Comparison of ENCODE assay signal across 10 cellular contexts in genomic region chr21:31335957-31336738, GRCh38. TPM values are rescaled to one million over a fixed set of nuclear protein-coding genes. Genes with fewer than 3 reads are reported as not detected.
DNase-seq lines count a peak whose midpoint lies in the region; ATAC-seq, FAIRE-seq and TF ChIP-seq lines count a peak whose summit lies in the region.
"Had no signal": no experiment of that assay in that cellular context is flagged by ENCODE, and none has a peak within 500 bp of the region (broad histone marks: within the 10 kb centered on the region; RNA-seq: fewer than 3 reads in every experiment).

No MANE protein-coding gene starts in this region.

- SMC1A ChIA-PET in GM12878 (lab: Charles Lee; ENCODE audit: uncharacterized antibody, unreplicated experiment), result interaction anchor here (0.6 to 1.1 kb wide), 3 partner anchors 95 to 245 kb away, joined by 3 to 5 read pairs (median 4); no protein-coding TSS in a partner anchor

- RAD21 ChIA-PET in GM12878 (lab: Charles Lee; ENCODE audit: unreplicated experiment), result no interaction called here

- no peak overlapping the region for H3K27ac ChIP-seq in GM12878 (ENCODE audit: control insufficient read depth, insufficient read depth)
- H3K27ac ChIP-seq: upper lobe of left lung had no signal

- in situ Hi-C loops in GM12878 (cut with MboI), result no loop called here

- H3K9me3 ChIP-seq in GM12878 (replicated peaks; ENCODE audit: control insufficient read depth, insufficient read depth, low read length) (no peaks in the 10 kb centered on the region), BE2C (no peaks in the 10 kb centered on the region)
- H3K9me3 ChIP-seq: upper lobe of left lung had no signal

- no peaks in the 10 kb centered on the region for H3K27me3 ChIP-seq in GM12878 (replicated peaks in 1 of 2; ENCODE audit: control insufficient read depth in 2 of 2, insufficient read depth in 2 of 2, low read length in 1 of 2)
- no peaks in the 10 kb centered on the region for H3K27me3 ChIP-seq in BE2C
- H3K27me3 ChIP-seq: upper lobe of left lung had no signal

- no peaks in the 10 kb centered on the region for H4K20me1 ChIP-seq in GM12878 (ENCODE audit: control insufficient read depth, insufficient read depth)

- no peak overlapping the region for H3K4me2 ChIP-seq in GM12878 (ENCODE audit: control insufficient read depth, insufficient read depth)

- POLR2A ChIA-PET in GM12878 (lab: Charles Lee), result interaction anchor here (0.7 kb wide), 1 partner anchor 34 kb away, joined by 4 read pairs; no protein-coding TSS in a partner anchor

- H3K36me3 ChIP-seq in GM12878 (ENCODE audit: control insufficient read depth in 2 of 2, insufficient read depth in 2 of 2, low read length in 1 of 2), result no peaks in the 10 kb centered on the region
- H3K36me3 ChIP-seq in BE2C, result no peaks in the 10 kb centered on the region
- H3K36me3 ChIP-seq: upper lobe of left lung had no signal

- H3K9ac ChIP-seq in GM12878 (ENCODE audit: control insufficient read depth, insufficient read depth, low read length), result no peak overlapping the region

- WGBS in GM12878 (ENCODE audit: insufficient coverage, insufficient replicate concordance, low lambda C conversion rate, missing lambda C conversion rate), result 36% methylated on average over 12 of the region's 12 CpGs

- intact Hi-C loops in GM12878 (cut with micrococcal nuclease; ENCODE audit: unreplicated experiment), result no loop called here

- H3K4me3 ChIP-seq in GM12878 (no peak overlapping the region), BE2C (ENCODE audit: low read depth, low read length) (no peak overlapping the region)
- H3K4me3 ChIP-seq: upper lobe of left lung had no signal

- DNase-seq in Daoy (ENCODE audit: low read depth) (peak; percentile 94), HS-5 (ENCODE audit: low read depth) (peak; percentile 89), GM12878 (ENCODE audit: low read depth, low spot score) (no peak), midbrain (lab: John Stamatoyannopoulos, UW) (peak; percentile 23), BE2C (no peak), SKM-1 (lab: John Stamatoyannopoulos, UW; ENCODE audit: unreplicated experiment) (no peak)
- DNase-seq: naive B cell had no signal

- H3K79me2 ChIP-seq in GM12878 (ENCODE audit: control insufficient read depth, insufficient read depth, low read length), result no peaks in the 10 kb centered on the region

- FAIRE-seq in GM12878 (lab: Jason Lieb, UNC), result no peak

- ATAC-seq in GM12878 (peak; percentile 70), GM18861 (IDR thresholded peaks at IDR 0.05; ENCODE audit: unreplicated experiment) (no peak), GM18909 (IDR thresholded peaks at IDR 0.05; ENCODE audit: poor library complexity, unreplicated experiment) (no peak)

- no TSS peak for BruUV-seq in GM12878 (replicated peaks; lab: Mats Ljungman, UMichigan)

- no peak for TF ChIP-seq EP300 in GM12878 (IDR thresholded peaks at IDR 0.05; ENCODE audit: borderline replicate concordance in 1 of 2, control insufficient read depth in 1 of 2, low read depth in 2 of 2, low read length in 2 of 2)

- H3K4me1 ChIP-seq in GM12878 (ENCODE audit: control insufficient read depth, insufficient read depth, low read length) (no peaks in the 10 kb centered on the region), BE2C (no peaks in the 10 kb centered on the region)
- H3K4me1 ChIP-seq: upper lobe of left lung had no signal

- TF ChIP-seq CTCF in GM12878 (IDR thresholded peaks at IDR 0.05 in 2 of 3, conservative IDR thresholded peaks at IDR 0.05 in 1 of 3; ENCODE audit: control insufficient read depth in 2 of 3, extremely low read depth in 1 of 3, insufficient read depth in 1 of 3, low read depth in 3 of 3, low read length in 3 of 3), result no peak
- no peak for TF ChIP-seq CTCF in BE2C (IDR thresholded peaks at IDR 0.05; ENCODE audit: low read depth, low read length)

- no peak for TF ChIP-seq POLR2A in GM12878 (IDR thresholded peaks at IDR 0.05; ENCODE audit: low read depth, low read length)

- no peak for TF ChIP-seq RAD21 in GM12878 (IDR thresholded peaks at IDR 0.05; ENCODE audit: insufficient read depth, low read depth, low read length)

- CTCF ChIA-PET in GM12878 (lab: Yijun Ruan, JAX), result interaction anchor here (0.6 kb wide), 1 partner anchor 136 kb away, joined by 3 read pairs; no protein-coding TSS in a partner anchor

- H2AFZ ChIP-seq in GM12878 (ENCODE audit: control insufficient read depth, low read depth, low read length), result no peak overlapping the region

TF ChIP-seq in GM12878, 131 proteins besides CTCF, POLR2A, EP300 and RAD21:
- TF ChIP-seq ATF3 (IDR thresholded peaks at IDR 0.05; ENCODE audit: borderline replicate concordance, extremely low read depth, low read depth, low read length), result no peak
- TF ChIP-seq, protein P1, sequence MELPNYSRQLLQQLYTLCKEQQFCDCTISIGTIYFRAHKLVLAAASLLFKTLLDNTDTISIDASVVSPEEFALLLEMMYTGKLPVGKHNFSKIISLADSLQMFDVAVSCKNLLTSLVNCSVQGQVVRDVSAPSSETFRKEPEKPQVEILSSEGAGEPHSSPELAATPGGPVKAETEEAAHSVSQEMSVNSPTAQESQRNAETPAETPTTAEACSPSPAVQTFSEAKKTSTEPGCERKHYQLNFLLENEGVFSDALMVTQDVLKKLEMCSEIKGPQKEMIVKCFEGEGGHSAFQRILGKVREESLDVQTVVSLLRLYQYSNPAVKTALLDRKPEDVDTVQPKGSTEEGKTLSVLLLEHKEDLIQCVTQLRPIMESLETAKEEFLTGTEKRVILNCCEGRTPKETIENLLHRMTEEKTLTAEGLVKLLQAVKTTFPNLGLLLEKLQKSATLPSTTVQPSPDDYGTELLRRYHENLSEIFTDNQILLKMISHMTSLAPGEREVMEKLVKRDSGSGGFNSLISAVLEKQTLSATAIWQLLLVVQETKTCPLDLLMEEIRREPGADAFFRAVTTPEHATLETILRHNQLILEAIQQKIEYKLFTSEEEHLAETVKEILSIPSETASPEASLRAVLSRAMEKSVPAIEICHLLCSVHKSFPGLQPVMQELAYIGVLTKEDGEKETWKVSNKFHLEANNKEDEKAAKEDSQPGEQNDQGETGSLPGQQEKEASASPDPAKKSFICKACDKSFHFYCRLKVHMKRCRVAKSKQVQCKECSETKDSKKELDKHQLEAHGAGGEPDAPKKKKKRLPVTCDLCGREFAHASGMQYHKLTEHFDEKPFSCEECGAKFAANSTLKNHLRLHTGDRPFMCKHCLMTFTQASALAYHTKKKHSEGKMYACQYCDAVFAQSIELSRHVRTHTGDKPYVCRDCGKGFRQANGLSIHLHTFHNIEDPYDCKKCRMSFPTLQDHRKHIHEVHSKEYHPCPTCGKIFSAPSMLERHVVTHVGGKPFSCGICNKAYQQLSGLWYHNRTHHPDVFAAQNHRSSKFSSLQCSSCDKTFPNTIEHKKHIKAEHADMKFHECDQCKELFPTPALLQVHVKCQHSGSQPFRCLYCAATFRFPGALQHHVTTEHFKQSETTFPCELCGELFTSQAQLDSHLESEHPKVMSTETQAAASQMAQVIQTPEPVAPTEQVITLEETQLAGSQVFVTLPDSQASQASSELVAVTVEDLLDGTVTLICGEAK (IDR thresholded peaks at IDR 0.05; ENCODE audit: borderline replicate concordance), result no peak
- TF ChIP-seq ZNF622 (IDR thresholded peaks at IDR 0.05), result no peak
- TF ChIP-seq ZNF207 (IDR thresholded peaks at IDR 0.05; ENCODE audit: borderline replicate concordance), result no peak
- TF ChIP-seq NR2C1 (IDR thresholded peaks at IDR 0.05), result no peak
- no peak for TF ChIP-seq ZNF274 (IDR thresholded peaks at IDR 0.05; ENCODE audit: insufficient read depth, insufficient read length)

RNA-seq across cellular contexts. Expression of gene TIAM1, which starts 7.9 kb away (rescaled TPM):
- total RNA-seq in Daoy (2014; rRNA removed; shearing (Covaris generic)), result 17.8 and 19.9 TPM in 2 replicates
- total RNA-seq in GM12878 (2013; cell fraction: nucleolus; rRNA removed), result 92.6 and 100 TPM in 2 replicates
- 1.1 TPM in 2 replicates for total RNA-seq in GM12878 (2014; rRNA removed)
- 0.76 and 1.2 TPM in 2 replicates for total RNA-seq in GM12878 (2014; rRNA removed; fragmentation: Illumina TruSeq; extraction: Trizol)
- total RNA-seq in GM12878 (2021), result 1.6 and 2.1 TPM in 2 replicates
- polyA plus RNA-seq in GM12878 (2011; ENCODE audit: low read depth), result 0.55 TPM
- 29.1 and 35.9 TPM in 2 replicates for polyA plus RNA-seq in GM12878 (2011; rRNA removed)
- 30.9 and 34.8 TPM in 2 replicates for polyA plus RNA-seq in GM12878 (2011; cell fraction: cytosol; rRNA removed)
- 51.4 and 58.8 TPM in 2 replicates for polyA plus RNA-seq in GM12878 (2011; cell fraction: nucleus; rRNA removed)
- 0.72 and 0.94 TPM in 2 replicates for polyA plus RNA-seq in GM12878 (2012)
- 0.82 and 0.97 TPM in 2 replicates for polyA plus RNA-seq in GM12878 (2014; fragmentation: Illumina TruSeq; extraction: Trizol)
- under 1 TPM; 0.31 to 0.42 TPM for polyA plus RNA-seq in GM12878 (2014; fragmentation: Nextera tagmentation; extraction: Ambion mirVana)
- 0.72 and 0.81 TPM in 2 replicates for polyA plus RNA-seq in GM12878 (2014; rRNA removed)
- polyA plus RNA-seq in GM12878 (2016; fragmentation: Nextera tagmentation; extraction: Ambion mirVana), result under 1 TPM; 0.64 to 0.71 TPM
- 147 and 169 TPM in 2 replicates for polyA minus RNA-seq in GM12878 (2011; rRNA and poly(A)+ RNA removed)
- polyA minus RNA-seq in GM12878 (2011; cell fraction: cytosol; rRNA and poly(A)+ RNA removed), result 37.4 and 39.7 TPM in 2 replicates
- 69.0 and 110 TPM in 2 replicates for polyA minus RNA-seq in GM12878 (2011; cell fraction: nucleus; rRNA and poly(A)+ RNA removed)
- polyA plus RNA-seq in BE2C (2012; ENCODE audit: insufficient read depth, insufficient read length, low read depth), result 31.1 TPM

Comparison
In these comparisons a context has a peak if more than half of its experiments do, and no peak if none do; other contexts are left out.
1. DNase-seq: peak in Daoy (single experiment), HS-5 (single experiment) and midbrain (single experiment); none in GM12878 (single experiment), BE2C (single experiment) and SKM-1 (single experiment).